ENCODE assay signal across 35 cellular contexts in the genomic region with DNA sequence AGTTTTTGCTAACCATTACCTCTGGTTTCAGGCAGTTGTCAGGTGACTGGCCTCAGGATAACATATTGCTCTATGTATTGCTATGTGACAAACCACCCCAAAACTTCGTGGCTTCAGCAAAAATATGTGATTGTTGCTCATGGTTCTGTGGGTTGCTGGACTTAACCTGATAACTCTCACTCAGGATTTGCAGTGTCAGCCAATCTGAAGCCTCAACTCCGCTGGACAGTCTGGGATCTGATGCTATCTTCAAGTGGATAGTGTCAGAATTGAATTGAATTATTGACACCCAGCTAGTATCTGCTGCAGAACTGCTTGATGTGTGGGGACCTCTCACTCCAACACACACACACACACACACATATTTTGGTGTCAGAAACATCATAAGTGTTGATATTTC. TPM values are rescaled to one million over a fixed set of nuclear protein-coding genes. Genes with fewer than 3 reads are reported as not detected.
"Had no signal": no experiment of that assay in that cellular context is flagged by ENCODE, and none has a peak within 500 bp of the region (broad histone marks: within the 10 kb centered on the region; RNA-seq: fewer than 3 reads in every experiment).

No MANE protein-coding gene starts in this region.

- H3K36me3 ChIP-seq: adrenal gland, esophagus muscularis mucosa, gastrocnemius medialis had no signal

- H3K27me3 ChIP-seq: body of pancreas, foreskin keratinocyte, gastrocnemius medialis had no signal

- H3K27ac ChIP-seq: adrenal gland, body of pancreas, esophagus muscularis mucosa, foreskin keratinocyte, gastrocnemius medialis had no signal

- H3K4me1 ChIP-seq: adrenal gland, body of pancreas, esophagus muscularis mucosa, foreskin keratinocyte had no signal

- DNase-seq: activated CD4-positive, alpha-beta memory T cell treated with anti-CD3 and anti-CD28 coated beads for 36 hours; activated CD4-positive, alpha-beta T cell treated with anti-CD3 and anti-CD28 coated beads for 36 hours; activated CD4-positive, alpha-beta T cell treated with anti-CD3 and anti-CD28 coated beads, Interleukin-2, amount 10 ng/mL, durations not matched to agents 24 days and 14 days; activated CD4-positive, CD25-positive, alpha-beta regulatory T cell; activated CD4-positive, CD25-positive, alpha-beta regulatory T cell treated with anti-CD3 and anti-CD28 coated beads, Interleukin-2, amount 50 U/mL, for 72 hours; activated CD8-positive, alpha-beta memory T cell treated with anti-CD3 and anti-CD28 coated beads, Interleukin-2, amount 10 ng/mL, durations not matched to agents 7 days and 5 days; activated CD8-positive, alpha-beta memory T cell treated with anti-CD3 and anti-CD28 coated beads, Interleukin-2, amount 50 U/mL, for 4 hours; activated CD8-positive, alpha-beta T cell treated with anti-CD3 and anti-CD28 coated beads, Interleukin-2, amount 10 ng/mL, durations not matched to agents 7 days and 5 days; activated effector memory CD4-positive, alpha-beta T cell treated with anti-CD3 and anti-CD28 coated beads, Interleukin-2, amount 50 U/mL, for 16 hours; activated naive CD4-positive, alpha-beta T cell treated with anti-CD3 and anti-CD28 coated beads for 36 hours; activated naive CD8-positive, alpha-beta T cell treated with anti-CD3 and anti-CD28 coated beads for 36 hours; activated naive CD8-positive, alpha-beta T cell treated with anti-CD3 and anti-CD28 coated beads, Interleukin-2, amount 50 U/mL, for 24 hours; activated T-cell treated with anti-CD3 and anti-CD28 coated beads, Interleukin-2, amount 50 U/mL, for 1 hour; activated T-cell treated with anti-CD3 and anti-CD28 coated beads, Interleukin-2, amount 50 U/mL, for 48 hours; adrenal gland; amygdala; aorta; body of pancreas; caudate nucleus; cortex of kidney; dermis blood vessel endothelial cell; effector CD4-positive, alpha-beta T cell; effector memory CD8-positive, alpha-beta T cell; erythroblast; foreskin keratinocyte; gastrocnemius medialis; glutamatergic neuron; T-helper 2 cell had no signal

- ATAC-seq: activated CD4-positive, alpha-beta T cell treated with anti-CD3 and anti-CD28 coated beads for 36 hours; activated CD8-positive, alpha-beta memory T cell treated with anti-CD3 and anti-CD28 coated beads, Interleukin-2, amount 10 ng/mL, durations not matched to agents 7 days and 5 days; activated CD8-positive, alpha-beta T cell treated with anti-CD3 and anti-CD28 coated beads, Interleukin-2, amount 10 ng/mL, durations not matched to agents 7 days and 5 days; activated naive CD8-positive, alpha-beta T cell treated with anti-CD3 and anti-CD28 coated beads, Interleukin-2, amount 50 U/mL, for 24 hours; body of pancreas; effector memory CD8-positive, alpha-beta T cell; foreskin keratinocyte; gastrocnemius medialis had no signal

- H3K4me3 ChIP-seq: adrenal gland, body of pancreas, esophagus muscularis mucosa, gastrocnemius medialis had no signal

- H3K9me3 ChIP-seq: body of pancreas, esophagus muscularis mucosa, gastrocnemius medialis had no signal

- FAIRE-seq: colon had no signal

RNA-seq across cellular contexts. Expression of a gene that starts 34.7 kb away (rescaled TPM):
- total RNA-seq: activated CD4-positive, alpha-beta memory T cell treated with anti-CD3 and anti-CD28 coated beads for 36 hours; activated CD4-positive, alpha-beta T cell treated with anti-CD3 and anti-CD28 coated beads for 36 hours; activated CD4-positive, alpha-beta T cell treated with anti-CD3 and anti-CD28 coated beads, Interleukin-2, amount 10 ng/mL, durations not matched to agents 24 days and 14 days; activated CD8-positive, alpha-beta memory T cell treated with anti-CD3 and anti-CD28 coated beads for 36 hours; activated CD8-positive, alpha-beta memory T cell treated with anti-CD3 and anti-CD28 coated beads, Interleukin-2, amount 10 ng/mL, durations not matched to agents 7 days and 5 days; activated CD8-positive, alpha-beta T cell treated with anti-CD3 and anti-CD28 coated beads, Interleukin-2, amount 10 ng/mL, durations not matched to agents 7 days and 5 days; activated naive CD4-positive, alpha-beta T cell treated with anti-CD3 and anti-CD28 coated beads for 36 hours; activated naive CD8-positive, alpha-beta T cell treated with anti-CD3 and anti-CD28 coated beads for 36 hours; activated T-helper 1 cell treated with anti-CD3 and anti-CD28 coated beads, Interleukin-12 subunit alpha, Interleukin-12 subunit beta, Interleukin-2, Interleukin-4 antibody, amounts not matched to agents 30 ng/mL and 10 ng/mL and 1 ng/mL, durations not matched to agents 14 hours and 24 hours and 36 hours; activated T-helper 2 cell treated with anti-CD3 and anti-CD28 coated beads, Interferon-gamma antibody, Interleukin-2, Interleukin-4, amounts not matched to agents 10 μg/mL and 5 μg/mL and 100 μg/mL, durations not matched to agents 14 hours and 24 hours and 36 hours; adrenal gland; aorta; body of pancreas; chondrocyte; dermis blood vessel endothelial cell; gastrocnemius medialis; T-helper 1 cell treated with Interleukin-12 subunit alpha and Interleukin-12 subunit beta and Interleukin-4 antibody, amounts not matched to agents 30 ng/mL and 1 ng/mL, for 36 hours had no signal
- polyA plus RNA-seq: adrenal gland, aorta had no signal
